Comparison of ENCODE assay signal across 30 cellular contexts in genomic region chr2:197759625-197760292, GRCh38. TPM values are rescaled to one million over a fixed set of nuclear protein-coding genes. Genes with fewer than 3 reads are reported as not detected.
"Had no signal": no experiment of that assay in that cellular context is flagged by ENCODE, and none has a peak within 500 bp of the region (broad histone marks: within the 10 kb centered on the region; RNA-seq: fewer than 3 reads in every experiment).

No MANE protein-coding gene starts in this region.

- H3K27me3 ChIP-seq: colonic mucosa, esophagus squamous epithelium, heart right ventricle, neutrophil, pancreas, sigmoid colon, stomach, thyroid gland had no signal

- H3K36me3 ChIP-seq: colonic mucosa, esophagus squamous epithelium, heart right ventricle, neutrophil, pancreas, sigmoid colon, stomach, thyroid gland had no signal

- H3K9me3 ChIP-seq: colonic mucosa, pancreas, thyroid gland had no signal

- H3K36me3 Mint-ChIP-seq: memory B cell had no signal

- H3K27ac ChIP-seq: colonic mucosa, esophagus squamous epithelium, heart right ventricle, neutrophil, pancreas, sigmoid colon, stomach, thyroid gland had no signal

- H3K27me3 Mint-ChIP-seq: dendritic cell treated with granulocyte-macrophage colony-stimulating factor and Interleukin-4, amounts not matched to agents 40 ng/mL and 50 ng/mL, for 4 days had no signal

- DNase-seq: colonic mucosa; effector memory CD4-positive, alpha-beta T cell; erythroblast; esophagus squamous epithelium; foreskin melanocyte; glutamatergic neuron; hippocampal formation; left ventricle myocardium superior; natural killer cell; sigmoid colon; stimulated activated CD4-positive, alpha-beta T cell treated with anti-CD3 and anti-CD28 coated beads, Interleukin-2, amount 100 ng/mL, for 24 hours; stimulated activated CD4-positive, alpha-beta T cell treated with anti-CD3 and anti-CD28 coated beads, Interleukin-4, amount 100 ng/mL, for 24 hours; stimulated activated naive CD4-positive, alpha-beta T cell treated with Interleukin-2 at 50 U/mL for 16 hours; stomach; thyroid gland; trophoblast cell had no signal

- H3K4me1 Mint-ChIP-seq: memory B cell; natural killer cell; stimulated activated effector memory CD8-positive, alpha-beta T cell treated with anti-CD3 and anti-CD28 coated beads, Interleukin-12 subunit alpha, Interleukin-12 subunit beta, amount 100 ng/mL, for 72 hours had no signal

- H3K4me1 ChIP-seq: colonic mucosa, esophagus squamous epithelium, heart right ventricle, pancreas, sigmoid colon, stomach, thyroid gland had no signal

- H3K27ac Mint-ChIP-seq: dendritic cell treated with granulocyte-macrophage colony-stimulating factor and Interleukin-4, amounts not matched to agents 40 ng/mL and 50 ng/mL, for 4 days; memory B cell; natural killer cell; stimulated activated effector memory CD8-positive, alpha-beta T cell treated with anti-CD3 and anti-CD28 coated beads, Interleukin-12 subunit alpha, Interleukin-12 subunit beta, amount 100 ng/mL, for 72 hours had no signal

- H3K4me3 ChIP-seq: colonic mucosa, esophagus squamous epithelium, heart right ventricle, lung, pancreas, sigmoid colon, stomach, thyroid gland had no signal

- ATAC-seq: pancreas; stimulated activated effector memory CD8-positive, alpha-beta T cell treated with anti-CD3 and anti-CD28 coated beads, Interleukin-12 subunit alpha, Interleukin-12 subunit beta, amount 100 ng/mL, for 72 hours had no signal

- H3K4me3 Mint-ChIP-seq: dendritic cell treated with granulocyte-macrophage colony-stimulating factor and Interleukin-4, amounts not matched to agents 40 ng/mL and 50 ng/mL, for 4 days; memory B cell; natural killer cell; stimulated activated effector memory CD8-positive, alpha-beta T cell treated with anti-CD3 and anti-CD28 coated beads, Interleukin-12 subunit alpha, Interleukin-12 subunit beta, amount 100 ng/mL, for 72 hours had no signal

RNA-seq across cellular contexts. Expression of gene BOLL, which starts 25.4 kb away (rescaled TPM):
- total RNA-seq: cerebellum, colonic mucosa, esophagus squamous epithelium, left ventricle myocardium superior, lung, natural killer cell, omental fat pad, pancreas, posterior vena cava, sigmoid colon, stomach, subcutaneous adipose tissue, temporal lobe had no signal
- polyA plus RNA-seq: heart right ventricle, lung, neural cell, pancreas, sigmoid colon, stomach, urinary bladder had no signal
